8 cellular contexts compared by ENCODE assay signal in the genomic region with DNA sequence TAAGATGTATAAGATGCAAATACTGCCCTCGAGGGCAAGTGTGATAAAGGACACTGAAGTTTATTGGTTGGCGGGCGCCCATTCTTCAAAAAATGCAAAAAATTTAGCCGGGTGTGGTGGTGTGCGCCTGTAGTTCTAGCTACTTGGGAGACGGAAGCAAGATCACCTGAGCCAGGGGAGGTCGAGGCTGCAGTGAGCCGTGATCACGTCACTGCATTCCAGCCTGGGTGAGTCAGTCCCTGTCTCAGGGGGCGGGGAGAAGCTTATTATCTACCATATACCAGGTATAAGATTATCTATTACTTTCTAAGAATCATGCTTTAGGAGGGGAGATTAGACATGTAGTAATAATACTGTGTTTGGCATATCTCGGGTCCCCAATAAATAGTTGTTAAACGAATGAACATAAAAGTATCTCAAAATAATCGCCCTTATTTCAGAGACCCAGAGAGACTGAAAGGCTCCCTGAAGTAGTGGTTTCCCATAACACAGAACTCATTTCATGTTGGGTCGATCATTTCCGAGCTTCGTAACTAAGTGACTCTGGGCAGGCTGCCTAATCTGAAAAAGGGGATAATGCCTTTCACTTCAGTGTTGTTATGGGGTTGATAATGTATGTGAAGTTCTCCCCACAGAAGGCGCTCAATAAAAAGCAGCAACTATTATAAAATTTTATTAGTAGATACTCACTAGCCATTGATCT. TPM values are rescaled to one million over a fixed set of nuclear protein-coding genes. Genes with fewer than 3 reads are reported as not detected.
DNase-seq lines count a peak whose midpoint lies in the region; ATAC-seq, FAIRE-seq and TF ChIP-seq lines count a peak whose summit lies in the region.

No MANE protein-coding gene starts in this region.

- peak overlapping the region; percentile 88 to 95 for H3K27ac ChIP-seq in A549

- H3K36me3 Mint-ChIP-seq in activated T-helper 17 cell treated with anti-CD3 and anti-CD28 coated beads, Interleukin-2, amount 50 U/mL, for 72 hours (ENCODE audit: low read depth) = peaks cover 33% of the 10 kb centered on the region

- no peaks in the 10 kb centered on the region for H3K27me3 Mint-ChIP-seq in activated T-helper 17 cell treated with anti-CD3 and anti-CD28 coated beads, Interleukin-2, amount 50 U/mL, for 72 hours

- POLR2A ChIA-PET in A549 (lab: Yijun Ruan, JAX) = interaction anchor here (1.2 to 3.1 kb wide), 7 partner anchors 9 to 159 kb away, joined by 3 to 18 read pairs (median 4); a partner anchor contains a TSS

- DNase-seq in A549 (ENCODE audit: low read depth in 1 of 2, low spot score in 1 of 2) = peak in 1 of 2 experiments; percentile 73
- DNase-seq in HS-5 (ENCODE audit: low read depth) = peak; percentile 22
- peak in 2 of 3 donors; percentile 4 to 20 for DNase-seq in stimulated activated CD4-positive, alpha-beta T cell treated with anti-CD3 and anti-CD28 coated beads, Interleukin-12 subunit alpha, Interleukin-12 subunit beta, amount 100 ng/mL, for 48 hours (ENCODE audit: low read depth in 2 of 3, low spot score in 1 of 3)
- DNase-seq in NOMO-1 treated with dmso at 0.1 percent for 144 hours (lab: John Stamatoyannopoulos, UW; ENCODE audit: unreplicated experiment) = no peak

- H3K27ac Mint-ChIP-seq in activated T-helper 17 cell treated with anti-CD3 and anti-CD28 coated beads, Interleukin-2, amount 50 U/mL, for 72 hours = peak overlapping the region; percentile 95

- peaks cover 10% of the 10 kb centered on the region for H3K4me1 Mint-ChIP-seq in activated T-helper 17 cell treated with anti-CD3 and anti-CD28 coated beads, Interleukin-2, amount 50 U/mL, for 72 hours

- no peak for TF ChIP-seq EP300 in A549 (IDR thresholded peaks at IDR 0.05)

- H3K4me1 ChIP-seq in A549 (peaks cover 39% of the 10 kb centered on the region), iPS-15b (ENCODE audit: control insufficient read depth, insufficient read depth, low read length) (peaks cover 5% of the 10 kb centered on the region)

- 22% methylated on average over 17 of the region's 17 CpGs for WGBS in A549 (ENCODE audit: missing lambda C conversion rate)

- ATAC-seq in A549 (no peak), HG02678 (IDR thresholded peaks at IDR 0.05; ENCODE audit: unreplicated experiment) (no peak), HG02884 (IDR thresholded peaks at IDR 0.05; ENCODE audit: unreplicated experiment) (no peak)
- ATAC-seq in activated T-helper 17 cell treated with anti-CD3 and anti-CD28 coated beads, Interleukin-2, amount 50 U/mL, for 72 hours (replicated peaks) = no peak

- peak overlapping the region; percentile 93 for H3K4me3 Mint-ChIP-seq in activated T-helper 17 cell treated with anti-CD3 and anti-CD28 coated beads, Interleukin-2, amount 50 U/mL, for 72 hours

- H3K27me3 ChIP-seq in iPS-15b (ENCODE audit: control insufficient read depth, insufficient read depth, low read length) = no peaks in the 10 kb centered on the region

- H3K9me3 ChIP-seq in A549 = no peaks in the 10 kb centered on the region
- H3K9me3 ChIP-seq in iPS-15b (ENCODE audit: control insufficient read depth, insufficient read depth, low read length) = no peaks in the 10 kb centered on the region

- TF ChIP-seq CTCF in A549 (IDR thresholded peaks at IDR 0.05) = no peak

- TF ChIP-seq RAD21 in A549 (conservative IDR thresholded peaks at IDR 0.05 in 1 of 2, IDR thresholded peaks at IDR 0.05 in 1 of 2) = no peak

- peak; percentile 36 for TF ChIP-seq POLR2A in A549 (IDR thresholded peaks at IDR 0.05; ENCODE audit: low read length)

- peak overlapping the region; percentile 96 for H3K9ac ChIP-seq in iPS-15b (ENCODE audit: low read depth, low read length)

- no peak for FAIRE-seq in A549 (lab: Jason Lieb, UNC)

- peak overlapping the region; percentile 76 for H3K4me3 ChIP-seq in A549
- peak overlapping the region; percentile 86 for H3K4me3 ChIP-seq in iPS-15b (ENCODE audit: low read depth, low read length)

- H3K9me3 Mint-ChIP-seq in activated T-helper 17 cell treated with anti-CD3 and anti-CD28 coated beads, Interleukin-2, amount 50 U/mL, for 72 hours = no peaks in the 10 kb centered on the region

- H3K36me3 ChIP-seq in iPS-15b (ENCODE audit: control insufficient read depth, insufficient read depth, low read length) = no peaks in the 10 kb centered on the region

- CTCF ChIA-PET in A549 (lab: Yijun Ruan, JAX) = interaction anchor here (1.4 to 3.0 kb wide), 3 partner anchors 15 to 394 kb away, joined by 3 to 15 read pairs (median 4); no protein-coding TSS in a partner anchor

- peak overlapping the region; percentile 89 for H3K4me2 ChIP-seq in A549

TF ChIP-seq in A549, 52 proteins besides CTCF, POLR2A, EP300 and RAD21:
- 0 out of 2 replicates have a peak, but pooled peaks have one; percentile 7 for TF ChIP-seq FOSL2 (IDR thresholded peaks at IDR 0.05)
- TF ChIP-seq FOSL2 (CRISPR knock-in tag; IDR thresholded peaks at IDR 0.05) = peak; percentile 70
- 0 out of 2 replicates have a peak, but pooled peaks have one; percentile 50 for TF ChIP-seq FOSB (CRISPR knock-in tag; IDR thresholded peaks at IDR 0.05)
- no peak for TF ChIP-seq RARB (CRISPR knock-in tag; IDR thresholded peaks at IDR 0.05)

RNA-seq across cellular contexts. Expression of a gene that starts 1.2 kb away (rescaled TPM):
- polyA plus RNA-seq in A549 (2011; rRNA removed) (30.5 and 38.7 TPM in 2 replicates), A549 (2017; fragmentation: RNase III; extraction: RNeasy Plus Mini Kit Qiagen cat#74134 plus additional on column Dnase treatment) (16.4 to 18.2 TPM (median 17.9 TPM) in 3 replicates)
- polyA plus RNA-seq in A549 (2012; cell fraction: cytosol; rRNA removed) = 6.1 and 6.9 TPM in 2 replicates
- 11.9 and 14.7 TPM in 2 replicates for polyA plus RNA-seq in A549 (2012; cell fraction: nucleus; rRNA removed)
- 120 and 161 TPM in 2 replicates for polyA minus RNA-seq in A549 (2011; rRNA and poly(A)+ RNA removed)
- total RNA-seq in activated T-helper 17 cell treated with anti-CD3 and anti-CD28 coated beads, Interleukin-2, amount 50 U/mL, for 72 hours = 10 to 100 TPM; 21.0 to 44.5 TPM

RNA-seq across cellular contexts. Expression of a gene that starts 1.9 kb away (rescaled TPM):
- polyA plus RNA-seq in A549 (2011; rRNA removed) (0.21 and 0.22 TPM in 2 replicates), A549 (2017; fragmentation: RNase III; extraction: RNeasy Plus Mini Kit Qiagen cat#74134 plus additional on column Dnase treatment) (0.12 to 0.80 TPM (median 0.38 TPM) in 3 replicates)
- 0.05 TPM in 2 replicates for polyA plus RNA-seq in A549 (2012; cell fraction: cytosol; rRNA removed)
- 0.36 and 0.50 TPM in 2 replicates for polyA plus RNA-seq in A549 (2012; cell fraction: nucleus; rRNA removed)
- polyA minus RNA-seq in A549 (2011; rRNA and poly(A)+ RNA removed) = 0.15 and 0.29 TPM in 2 replicates
- total RNA-seq in activated T-helper 17 cell treated with anti-CD3 and anti-CD28 coated beads, Interleukin-2, amount 50 U/mL, for 72 hours = 1 to 10 TPM; 1.4 to 3.0 TPM

RNA-seq across cellular contexts. Expression of a gene that starts 57.0 kb away (rescaled TPM):
- polyA plus RNA-seq in A549 (2011; rRNA removed) = 0.16 and 0.39 TPM in 2 replicates
- polyA plus RNA-seq in A549 (2012; cell fraction: cytosol; rRNA removed) = 0.05 and 0.11 TPM in 2 replicates
- 0.06 and 0.12 TPM in 2 replicates for polyA plus RNA-seq in A549 (2012; cell fraction: nucleus; rRNA removed)
- 0.05 to 0.21 TPM (median 0.07 TPM) in 3 replicates for polyA plus RNA-seq in A549 (2017; fragmentation: RNase III; extraction: RNeasy Plus Mini Kit Qiagen cat#74134 plus additional on column Dnase treatment)
- polyA minus RNA-seq in A549 (2011; rRNA and poly(A)+ RNA removed) = not detected in 2 replicates
- not detected for total RNA-seq in activated T-helper 17 cell treated with anti-CD3 and anti-CD28 coated beads, Interleukin-2, amount 50 U/mL, for 72 hours
